Comparison of ENCODE assay signal across 18 cellular contexts in genomic region chr10:35364808-35365207, GRCh38.
"Had no signal": no experiment of that assay in that cellular context is flagged by ENCODE, and none has a peak within 500 bp of the region (broad histone marks: within the 10 kb centered on the region; RNA-seq: fewer than 3 reads in every experiment).

No MANE protein-coding gene starts in this region.

- H3K27ac ChIP-seq: esophagus muscularis mucosa, heart right ventricle, lower lobe of right lung, suprapubic skin, upper lobe of right lung, VCaP had no signal

- H3K36me3 ChIP-seq: esophagus muscularis mucosa, heart right ventricle, lower lobe of right lung, suprapubic skin, upper lobe of right lung had no signal

- H3K27me3 ChIP-seq: esophagus muscularis mucosa, heart right ventricle, suprapubic skin, upper lobe of right lung had no signal

- H3K4me3 ChIP-seq: esophagus muscularis mucosa, heart right ventricle, lower lobe of right lung, suprapubic skin, upper lobe of right lung had no signal

- FAIRE-seq: keratinocyte had no signal

- H3K27ac Mint-ChIP-seq: activated CD4-positive, alpha-beta memory T cell treated with anti-CD3 and anti-CD28 coated beads, Interleukin-2, amount 10 ng/mL, durations not matched to agents 7 days and 5 days; activated T-cell treated with anti-CD3 and anti-CD28 coated beads, Interleukin-2, amount 50 U/mL, for 72 hours; mesothelial cell of epicardium had no signal

- H3K9me3 Mint-ChIP-seq: activated CD4-positive, alpha-beta memory T cell treated with anti-CD3 and anti-CD28 coated beads, Interleukin-2, amount 10 ng/mL, durations not matched to agents 7 days and 5 days; activated T-cell treated with anti-CD3 and anti-CD28 coated beads, Interleukin-2, amount 50 U/mL, for 72 hours; mesothelial cell of epicardium; naive thymus-derived CD4-positive, alpha-beta T cell had no signal

- ATAC-seq: activated T-cell treated with anti-CD3 and anti-CD28 coated beads, Interleukin-2, amount 50 U/mL, for 72 hours; heart right ventricle; lower lobe of right lung; naive thymus-derived CD4-positive, alpha-beta T cell; upper lobe of right lung had no signal

- H3K9me3 ChIP-seq: esophagus muscularis mucosa, heart right ventricle, lower lobe of right lung, suprapubic skin, upper lobe of right lung had no signal

- DNase-seq: activated CD4-positive, alpha-beta memory T cell treated with anti-CD3 and anti-CD28 coated beads, Interleukin-2, amount 10 ng/mL, durations not matched to agents 7 days and 5 days; activated CD8-positive, alpha-beta memory T cell treated with anti-CD3 and anti-CD28 coated beads, Interleukin-2, amount 50 U/mL, for 4 hours; activated T-cell treated with anti-CD3 and anti-CD28 coated beads, Interleukin-2, amount 50 U/mL, for 72 hours; aorta; foreskin fibroblast; heart right ventricle; lower lobe of right lung; naive thymus-derived CD4-positive, alpha-beta T cell; nucleus accumbens; stimulated activated CD4-positive, alpha-beta T cell treated with anti-CD3 and anti-CD28 coated beads, Interleukin-2, amount 100 ng/mL, for 48 hours; stimulated activated naive CD4-positive, alpha-beta T cell treated with Interleukin-2 at 50 U/mL for 16 hours; T-helper 9 cell; upper lobe of right lung had no signal

- H3K27me3 Mint-ChIP-seq: activated CD4-positive, alpha-beta memory T cell treated with anti-CD3 and anti-CD28 coated beads, Interleukin-2, amount 10 ng/mL, durations not matched to agents 7 days and 5 days; naive thymus-derived CD4-positive, alpha-beta T cell had no signal

- H3K4me3 Mint-ChIP-seq: activated CD4-positive, alpha-beta memory T cell treated with anti-CD3 and anti-CD28 coated beads, Interleukin-2, amount 10 ng/mL, durations not matched to agents 7 days and 5 days; activated T-cell treated with anti-CD3 and anti-CD28 coated beads, Interleukin-2, amount 50 U/mL, for 72 hours; mesothelial cell of epicardium had no signal
